ENCODE assay signal across 11 cellular contexts in the genomic region with DNA sequence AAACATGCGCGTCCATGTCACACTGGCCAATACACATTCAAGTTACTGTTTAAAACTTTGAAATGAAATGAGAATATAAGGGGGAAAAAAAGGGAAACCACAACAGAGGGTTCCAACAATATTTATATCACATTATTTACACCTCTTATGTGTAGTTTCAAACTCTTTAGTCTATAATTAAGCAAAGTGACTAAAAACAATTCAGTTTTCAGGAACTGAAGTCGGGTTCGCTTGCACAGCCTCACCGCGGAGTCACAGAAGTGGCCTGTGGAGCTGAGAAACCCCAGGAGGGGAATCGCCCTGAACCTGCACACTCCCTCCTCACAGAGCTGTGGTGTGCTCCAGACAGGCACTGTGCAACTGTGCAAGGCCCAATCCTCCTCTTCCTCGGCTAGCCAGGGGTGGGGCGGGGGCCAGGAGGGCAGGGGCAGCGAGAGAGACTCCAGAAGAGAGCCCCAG.
DNase-seq lines count a peak whose midpoint lies in the region; ATAC-seq and TF ChIP-seq lines count a peak whose summit lies in the region.
"Had no signal": no experiment of that assay in that cellular context is flagged by ENCODE, and none has a peak within 500 bp of the region (broad histone marks: within the 10 kb centered on the region; RNA-seq: fewer than 3 reads in every experiment).

No MANE protein-coding gene starts in this region.

- H3K27me3 ChIP-seq in effector memory CD4-positive, alpha-beta T cell (replicated peaks; ENCODE audit: control insufficient read depth, insufficient read depth, low read length, poor library complexity, severe bottlenecking), result no peaks in the 10 kb centered on the region

- peaks cover 4% of the 10 kb centered on the region for H3K36me3 ChIP-seq in effector memory CD4-positive, alpha-beta T cell (ENCODE audit: control insufficient read depth, insufficient read depth, low read length)

- H3K4me3 ChIP-seq in effector memory CD4-positive, alpha-beta T cell (ENCODE audit: insufficient read depth, low read depth, low read length, poor library complexity, severe bottlenecking), result no peak overlapping the region

- DNase-seq in GM10248 (ENCODE audit: extremely low spot score) (peak; percentile 76), NCI-H2171 (lab: John Stamatoyannopoulos, UW) (no peak), HEK293T (ENCODE audit: extremely low spot score) (no peak), left lobe of liver (ENCODE audit: low spot score) (no peak)
- no peak for DNase-seq in effector memory CD4-positive, alpha-beta T cell
- DNase-seq: GDM1, NCI-H2029 had no signal

- H3K27ac ChIP-seq in effector memory CD4-positive, alpha-beta T cell (ENCODE audit: insufficient read depth, low read length, poor library complexity, severe bottlenecking), result no peak overlapping the region

- CTCF ChIA-PET in GM10248 (lab: Yijun Ruan, JAX), result interaction anchor here (0.8 to 1.8 kb wide), 5 partner anchors 15 to 56 kb away, joined by 3 to 8 read pairs (median 3); no protein-coding TSS in a partner anchor
- CTCF ChIA-PET in HEK293T (lab: Yijun Ruan, JAX), result no interaction called here

- ATAC-seq in GM19328 (IDR thresholded peaks at IDR 0.05; ENCODE audit: unreplicated experiment), result peak; percentile 77
- ATAC-seq in HG02763 (IDR thresholded peaks at IDR 0.05; ENCODE audit: unreplicated experiment), result peak; percentile 69
- ATAC-seq in HG03521 (IDR thresholded peaks at IDR 0.05; ENCODE audit: unreplicated experiment), result peak; percentile 81
- ATAC-seq in left lobe of liver, result no peak
- ATAC-seq: natural killer cell treated with Interleukin-12 subunit alpha and Interleukin-12 subunit beta and Interleukin-15 and Interleukin-18, amount 100 ng/mL, for 72 hours had no signal

- no peak for TF ChIP-seq CTCF in GM10248 (IDR thresholded peaks at IDR 0.05; ENCODE audit: control extremely low read depth, extremely low read depth, low read depth, missing control alignments)

- peaks cover 28% of the 10 kb centered on the region for H3K4me1 ChIP-seq in effector memory CD4-positive, alpha-beta T cell (ENCODE audit: control insufficient read depth, insufficient read depth, low read length, poor library complexity, severe bottlenecking)

- no peaks in the 10 kb centered on the region for H3K9me3 ChIP-seq in effector memory CD4-positive, alpha-beta T cell (ENCODE audit: control insufficient read depth, low read length)

- POLR2A ChIA-PET in GM10248 (lab: Yijun Ruan, JAX) (no interaction called here), HEK293T (lab: Yijun Ruan, JAX) (no interaction called here)

TF ChIP-seq in HEK293T, 16 proteins besides CTCF, POLR2A, EP300 and RAD21:
- TF ChIP-seq FOXK2 (IDR thresholded peaks at IDR 0.05) (no peak), ARNT (IDR thresholded peaks at IDR 0.05) (no peak), ELF4 (IDR thresholded peaks at IDR 0.05) (no peak), FOXA1 (IDR thresholded peaks at IDR 0.05) (no peak), BHLHE40 (IDR thresholded peaks at IDR 0.05; ENCODE audit: borderline replicate concordance) (no peak), NFRKB (IDR thresholded peaks at IDR 0.05) (no peak), ZNF384 (IDR thresholded peaks at IDR 0.05) (no peak), SUZ12 (IDR thresholded peaks at IDR 0.05) (no peak), PKNOX1 (IDR thresholded peaks at IDR 0.05) (no peak), SP1 (IDR thresholded peaks at IDR 0.05) (no peak), CTBP1 (IDR thresholded peaks at IDR 0.05; ENCODE audit: borderline replicate concordance) (no peak), LEF1 (IDR thresholded peaks at IDR 0.05; ENCODE audit: borderline replicate concordance) (no peak)
